In genomic region chr6:33607784-33608161, GRCh38 we compare ENCODE assay signal across 9 cellular contexts. TPM values are rescaled to one million over a fixed set of nuclear protein-coding genes. Genes with fewer than 3 reads are reported as not detected.
DNase-seq lines count a peak whose midpoint lies in the region; ATAC-seq and TF ChIP-seq lines count a peak whose summit lies in the region.
"Had no signal": no experiment of that assay in that cellular context is flagged by ENCODE, and none has a peak within 500 bp of the region (broad histone marks: within the 10 kb centered on the region; RNA-seq: fewer than 3 reads in every experiment).

No MANE protein-coding gene starts in this region.

- no peaks in the 10 kb centered on the region for H3K9me3 Mint-ChIP-seq in activated naive CD4-positive, alpha-beta T cell treated with anti-CD3 and anti-CD28 coated beads for 36 hours
- H3K9me3 Mint-ChIP-seq in naive B cell, result peaks cover 0 to 7% (median 3%) of the 10 kb centered on the region in 7 donors

- DNase-seq in DND-41, result peak; percentile 30
- peak; percentile 70 for DNase-seq in activated naive CD4-positive, alpha-beta T cell treated with anti-CD3 and anti-CD28 coated beads for 36 hours
- DNase-seq in naive B cell, result peak; percentile 52
- DNase-seq in GOT3 (lab: John Stamatoyannopoulos, UW), result no peak
- DNase-seq in HAP-1 (ENCODE audit: low spot score in 2 of 2), result no peak
- DNase-seq in ovary, result no peak
- DNase-seq in heart left ventricle, result no peak

- H3K9me3 ChIP-seq in DND-41 (ENCODE audit: insufficient read depth, low read length, severe bottlenecking) (peaks cover 3% of the 10 kb centered on the region), HUES64 (ENCODE audit: insufficient read depth, low read depth, low read length) (no peaks in the 10 kb centered on the region), HAP-1 (no peaks in the 10 kb centered on the region), ovary (no peaks in the 10 kb centered on the region), heart left ventricle (peaks cover 0 to 13% (median 3%) of the 10 kb centered on the region in 12 donors)
- H3K9me3 ChIP-seq: vagina had no signal

- H2AFZ ChIP-seq in DND-41 (ENCODE audit: low read depth, low read length), result no peak overlapping the region

- no peaks in the 10 kb centered on the region for H3K36me3 ChIP-seq in DND-41 (ENCODE audit: insufficient read depth, low read length)
- no peaks in the 10 kb centered on the region for H3K36me3 ChIP-seq in HUES64 (ENCODE audit: insufficient read depth, low read length)
- no peaks in the 10 kb centered on the region for H3K36me3 ChIP-seq in HAP-1 (replicated peaks)
- no peaks in the 10 kb centered on the region for H3K36me3 ChIP-seq in ovary
- H3K36me3 ChIP-seq in heart left ventricle, result no peaks in the 10 kb centered on the region
- H3K36me3 ChIP-seq: vagina had no signal

- no peak overlapping the region for H3K4me3 Mint-ChIP-seq in activated naive CD4-positive, alpha-beta T cell treated with anti-CD3 and anti-CD28 coated beads for 36 hours
- no peak overlapping the region for H3K4me3 Mint-ChIP-seq in naive B cell

- H3K9ac ChIP-seq in DND-41 (ENCODE audit: low read depth, low read length) (no peak overlapping the region), HUES64 (ENCODE audit: low read depth, low read length) (no peak overlapping the region)

- in situ Hi-C loops in HAP-1 (cut with MboI; ENCODE audit: low sequenced_read_pairs), result no loop called here

- intact Hi-C loops in activated naive CD4-positive, alpha-beta T cell treated with anti-CD3 and anti-CD28 coated beads for 36 hours (cut with micrococcal nuclease), result loop anchor here (1.0 kb wide), 2 partner anchors 18 to 22 kb away; no protein-coding TSS in a partner anchor
- intact Hi-C loops in ovary (cut with DNase I) (no loop called here), heart left ventricle (cut with DNase I) (no loop called here)

- H3K4me1 Mint-ChIP-seq in activated naive CD4-positive, alpha-beta T cell treated with anti-CD3 and anti-CD28 coated beads for 36 hours (ENCODE audit: low read depth), result no peaks in the 10 kb centered on the region
- H3K4me1 Mint-ChIP-seq in naive B cell, result peaks cover 17 to 33% (median 23%) of the 10 kb centered on the region in 3 donors

- TF ChIP-seq CTCF in DND-41 (IDR thresholded peaks at IDR 0.05; ENCODE audit: borderline replicate concordance, extremely low read depth, low read length, poor library complexity, severe bottlenecking) (peak; percentile 55), ovary (IDR thresholded peaks at IDR 0.05) (no peak), heart left ventricle (IDR thresholded peaks at IDR 0.05) (peak in 3 of 12 donors; percentile 11 to 16 (median 16))

- H3K4me1 ChIP-seq in DND-41 (ENCODE audit: insufficient read depth, low read length) (no peaks in the 10 kb centered on the region), HUES64 (ENCODE audit: insufficient read depth, low read length) (peaks cover 38% of the 10 kb centered on the region), HAP-1 (no peaks in the 10 kb centered on the region), ovary (ENCODE audit: insufficient read depth) (no peaks in the 10 kb centered on the region), heart left ventricle (peaks cover 5 to 34% (median 27%) of the 10 kb centered on the region in 12 donors)

- ATAC-seq in DND-41 (ENCODE audit: insufficient read depth, low read depth), result peak; percentile 67; the same call in 2 of the 3 replicates
- peak; percentile 77 to 82 for ATAC-seq in naive B cell (ENCODE audit: low read depth in 2 of 2)
- no peak for ATAC-seq in heart left ventricle

- H3K79me2 ChIP-seq in DND-41 (ENCODE audit: insufficient read depth, low read length), result no peaks in the 10 kb centered on the region

- TF ChIP-seq EP300 in ovary (IDR thresholded peaks at IDR 0.05), result no peak

- no peak overlapping the region for H3K27ac Mint-ChIP-seq in activated naive CD4-positive, alpha-beta T cell treated with anti-CD3 and anti-CD28 coated beads for 36 hours
- peak overlapping the region in 4 of 6 donors; percentile 14 to 52 (median 48) for H3K27ac Mint-ChIP-seq in naive B cell

- H3K27me3 ChIP-seq in DND-41 (ENCODE audit: insufficient read depth, low read length, poor library complexity) (no peaks in the 10 kb centered on the region), HUES64 (ENCODE audit: insufficient read depth, low read length) (no peaks in the 10 kb centered on the region), HAP-1 (ENCODE audit: low read depth) (no peaks in the 10 kb centered on the region), ovary (no peaks in the 10 kb centered on the region), heart left ventricle (no peaks in the 10 kb centered on the region)
- H3K27me3 ChIP-seq: vagina had no signal

- H3K4me2 ChIP-seq in DND-41 (ENCODE audit: insufficient read depth, low read length), result no peak overlapping the region

- no peaks in the 10 kb centered on the region for H3K27me3 Mint-ChIP-seq in activated naive CD4-positive, alpha-beta T cell treated with anti-CD3 and anti-CD28 coated beads for 36 hours (ENCODE audit: low read depth)
- no peaks in the 10 kb centered on the region for H3K27me3 Mint-ChIP-seq in naive B cell

- CTCF ChIA-PET in activated naive CD4-positive, alpha-beta T cell treated with anti-CD3 and anti-CD28 coated beads for 36 hours (lab: Charles Lee), result interaction anchor here (0.6 to 4.2 kb wide), 20 partner anchors 10 to 654 kb away, joined by 3 to 46 read pairs (median 4); partner anchors contain the start of genes ITPR3 and ZBTB22

- no peaks in the 10 kb centered on the region for H3K36me3 Mint-ChIP-seq in activated naive CD4-positive, alpha-beta T cell treated with anti-CD3 and anti-CD28 coated beads for 36 hours (ENCODE audit: low read depth)
- peaks cover 6 to 9% of the 10 kb centered on the region in 2 donors for H3K36me3 Mint-ChIP-seq in naive B cell

- no peaks in the 10 kb centered on the region for H4K20me1 ChIP-seq in DND-41 (ENCODE audit: insufficient read depth, low read length)

- H3K4me3 ChIP-seq in DND-41 (ENCODE audit: low read depth in 1 of 2, low read length in 2 of 2) (no peak overlapping the region), HUES64 (ENCODE audit: low read length) (no peak overlapping the region), HAP-1 (no peak overlapping the region), ovary (no peak overlapping the region), heart left ventricle (no peak overlapping the region)
- H3K4me3 ChIP-seq: vagina had no signal

- 84% methylated on average over 5 of the region's 5 CpGs for WGBS in HUES64
- 69 to 76% (median 73%) methylated on average over 5 of the region's 5 CpGs for WGBS in ovary, 3 donors
- WGBS in heart left ventricle, 4 donors, result 85 to 95% (median 90%) methylated on average over 5 of the region's 5 CpGs

- H3K27ac ChIP-seq in DND-41 (ENCODE audit: low read length) (no peak overlapping the region), HUES64 (ENCODE audit: low read depth, low read length) (peak overlapping the region; percentile 36; the same call in 1 of the 2 replicates), ovary (no peak overlapping the region), heart left ventricle (no peak overlapping the region)
- H3K27ac ChIP-seq: vagina had no signal

- TF ChIP-seq POLR2A in ovary (IDR thresholded peaks at IDR 0.05) (no peak), heart left ventricle (IDR thresholded peaks at IDR 0.05) (no peak)

RNA-seq across cellular contexts. Expression of gene ITPR3, which starts 13.3 kb away (rescaled TPM):
- 11.4 TPM for polyA plus RNA-seq in HUES64 (2013, experiment 1 of 2)
- polyA plus RNA-seq in HUES64 (2013, experiment 2 of 2), result 12.3 TPM
- total RNA-seq in activated naive CD4-positive, alpha-beta T cell treated with anti-CD3 and anti-CD28 coated beads for 36 hours, result 10 to 100 TPM; 34.8 to 35.1 TPM
- polyA plus RNA-seq in naive B cell (ENCODE audit: low read depth in 6 of 6) (1 to 10 TPM in 4 of 6 donors, under 1 TPM in 2; 0.22 to 6.4 (median 1.7) TPM), ovary (1 to 10 TPM; 3.6 to 6.9 TPM), heart left ventricle (1 to 10 TPM; 6.1 to 8.9 TPM)
- total RNA-seq in ovary (10 to 100 TPM in 6 of 7 donors, 1 to 10 TPM in 1; 3.7 to 31.1 (median 20.1) TPM), heart left ventricle (10 to 100 TPM in 2 of 9 donors, 1 to 10 TPM in 7; 4.8 to 33.5 (median 7.8) TPM)

RNA-seq across cellular contexts. Expression of gene BAK1, which starts 27.7 kb away (rescaled TPM):
- polyA plus RNA-seq in HUES64 (2013, experiment 1 of 2), result 36.2 TPM
- 35.6 TPM for polyA plus RNA-seq in HUES64 (2013, experiment 2 of 2)
- 10 to 100 TPM; 38.3 to 41.1 TPM for total RNA-seq in activated naive CD4-positive, alpha-beta T cell treated with anti-CD3 and anti-CD28 coated beads for 36 hours
- 10 to 100 TPM; 11.7 to 22.6 (median 13.6) TPM for polyA plus RNA-seq in naive B cell (ENCODE audit: low read depth in 6 of 6)
- 10 to 100 TPM in 4 of 7 donors, 1 to 10 TPM in 3; 3.9 to 16.9 (median 10.4) TPM for total RNA-seq in ovary
- polyA plus RNA-seq in ovary, result 10 to 100 TPM in 1 of 2 donors, 1 to 10 TPM in 1; 9.8 to 12.2 TPM
- total RNA-seq in heart left ventricle, result 10 to 100 TPM; 13.9 to 33.4 (median 18.9) TPM
- 10 to 100 TPM; 18.1 to 55.3 TPM for polyA plus RNA-seq in heart left ventricle

Comparison
In these comparisons a context has a peak if more than half of its experiments do, and no peak if none do; other contexts are left out.
1. ATAC-seq: peak in DND-41 (single experiment) and naive B cell (2 of 2); none in heart left ventricle (0 of 4).
2. DNase-seq: peak in DND-41 (single experiment), activated naive CD4-positive, alpha-beta T cell treated with anti-CD3 and anti-CD28 coated beads for 36 hours (single experiment) and naive B cell (single experiment); none in GOT3 (single experiment), HAP-1 (0 of 2), ovary (0 of 5) and heart left ventricle (0 of 5).